Comparison of ENCODE assay signal across 1 cellular context in the genomic region with DNA sequence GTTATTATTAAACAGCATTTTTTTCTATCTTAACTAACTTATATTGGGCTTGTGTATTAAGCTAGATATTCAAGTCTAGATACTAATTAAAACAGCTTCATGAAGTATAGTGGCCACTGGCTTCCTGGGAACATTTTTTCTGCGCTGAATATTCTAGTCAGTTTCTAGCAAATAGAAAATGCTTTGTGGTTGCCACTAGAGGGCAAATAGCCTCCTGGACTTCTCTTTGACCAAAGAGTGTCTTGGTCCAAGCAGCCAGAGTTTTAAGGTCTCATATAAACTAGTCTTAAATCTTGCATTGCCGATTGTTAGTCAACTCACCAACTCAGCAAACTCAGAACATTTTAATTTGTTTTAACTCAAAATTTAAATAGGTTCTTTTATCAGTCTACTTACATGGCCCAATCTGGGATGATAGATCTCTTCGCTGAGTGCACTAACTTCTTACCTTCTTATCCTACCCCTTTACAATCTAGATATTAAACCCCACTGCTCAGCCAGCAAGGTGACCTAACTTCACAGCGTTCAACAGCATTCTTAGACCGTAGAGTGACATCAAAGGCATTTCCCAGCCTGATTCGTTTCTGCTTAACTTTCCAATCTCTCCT.
TF ChIP-seq lines count a peak whose summit lies in the region.

No MANE protein-coding gene starts in this region.

TF ChIP-seq in H1, 55 proteins besides CTCF, POLR2A, EP300 and RAD21 (continued from another document):
- TF ChIP-seq, protein P1, sequence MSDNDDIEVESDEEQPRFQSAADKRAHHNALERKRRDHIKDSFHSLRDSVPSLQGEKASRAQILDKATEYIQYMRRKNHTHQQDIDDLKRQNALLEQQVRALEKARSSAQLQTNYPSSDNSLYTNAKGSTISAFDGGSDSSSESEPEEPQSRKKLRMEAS (IDR thresholded peaks at IDR 0.05) = no peak
- TF ChIP-seq CEBPB (IDR thresholded peaks at IDR 0.05; ENCODE audit: low read depth, low read length) = no peak
- TF ChIP-seq KDM4A (IDR thresholded peaks at IDR 0.05; ENCODE audit: low read depth, low read length, severe bottlenecking) = no peak
- no peak for TF ChIP-seq TEAD4 (IDR thresholded peaks at IDR 0.05; ENCODE audit: low read depth, low read length)
- no peak for TF ChIP-seq SAP30 (IDR thresholded peaks at IDR 0.05; ENCODE audit: insufficient read depth, insufficient replicate concordance, low read length)
- no peak for TF ChIP-seq BACH1 (IDR thresholded peaks at IDR 0.05; ENCODE audit: low read length)
- TF ChIP-seq CBX8 (IDR thresholded peaks at IDR 0.05; ENCODE audit: borderline replicate concordance, low read depth, low read length) = no peak
- no peak for TF ChIP-seq SIRT6 (IDR thresholded peaks at IDR 0.05; ENCODE audit: low read length)
- no peak for TF ChIP-seq SP4 (IDR thresholded peaks at IDR 0.05; ENCODE audit: low read length)
- TF ChIP-seq BCL11A (IDR thresholded peaks at IDR 0.05; ENCODE audit: low read depth in 2 of 2, low read length in 2 of 2) = no peak
- TF ChIP-seq SIN3A (conservative IDR thresholded peaks at IDR 0.05 in 1 of 2, IDR thresholded peaks at IDR 0.05 in 1 of 2; ENCODE audit: low read depth in 1 of 2, low read length in 2 of 2) = no peak
- no peak for TF ChIP-seq ASH2L (IDR thresholded peaks at IDR 0.05; ENCODE audit: low read length)
- no peak for TF ChIP-seq ZNF274 (IDR thresholded peaks at IDR 0.05; ENCODE audit: borderline replicate concordance, extremely low read depth, low read length)
- no peak for TF ChIP-seq SP1 (IDR thresholded peaks at IDR 0.05; ENCODE audit: low read depth, low read length)
- no peak for TF ChIP-seq SRF (IDR thresholded peaks at IDR 0.05; ENCODE audit: low read depth, low read length)
- no peak for TF ChIP-seq GABPA (IDR thresholded peaks at IDR 0.05; ENCODE audit: borderline replicate concordance, insufficient read depth, low read length)
- TF ChIP-seq RFX5 (IDR thresholded peaks at IDR 0.05; ENCODE audit: borderline replicate concordance, low read depth, low read length) = no peak
